24 cellular contexts compared by ENCODE assay signal in the genomic region with DNA sequence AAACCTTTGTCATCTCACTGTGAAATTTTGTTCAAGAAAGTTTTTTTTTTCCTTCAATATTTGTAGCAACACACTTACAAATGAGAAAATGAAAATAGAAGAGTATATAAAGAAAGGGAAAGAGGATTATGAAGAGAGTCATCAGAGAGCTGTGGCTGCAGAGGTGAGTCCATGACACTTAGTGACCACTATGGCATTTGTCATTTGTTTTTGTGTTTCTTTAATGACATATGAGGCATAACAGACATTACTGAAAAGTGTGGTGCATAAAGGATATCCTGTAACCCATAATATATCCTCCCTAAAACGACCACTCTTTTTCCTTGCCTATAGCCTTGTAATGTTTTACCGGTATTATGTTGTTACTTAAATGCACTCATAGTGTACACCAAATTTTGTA.
"Had no signal": no experiment of that assay in that cellular context is flagged by ENCODE, and none has a peak within 500 bp of the region (broad histone marks: within the 10 kb centered on the region; RNA-seq: fewer than 3 reads in every experiment).

No MANE protein-coding gene starts in this region.

- H3K27me3 ChIP-seq: breast epithelium, SJSA1 had no signal

- ATAC-seq: activated naive CD4-positive, alpha-beta T cell treated with anti-CD3 and anti-CD28 coated beads, Interleukin-2, amount 50 U/mL, for 72 hours; SK-N-SH treated with all-trans-retinoic acid at 6 μM for 48 hours had no signal

- H3K27me3 Mint-ChIP-seq: activated CD4-positive, alpha-beta T cell treated with anti-CD3 and anti-CD28 coated beads, Interleukin-2, amount 10 ng/mL, durations not matched to agents 7 days and 5 days had no signal

- DNase-seq: activated CD4-positive, alpha-beta T cell treated with anti-CD3 and anti-CD28 coated beads, Interleukin-2, amount 10 ng/mL, durations not matched to agents 7 days and 5 days; activated effector memory CD4-positive, alpha-beta T cell treated with anti-CD3 and anti-CD28 coated beads, Interleukin-2, amount 50 U/mL, for 16 hours; activated naive CD4-positive, alpha-beta T cell treated with Interleukin-2 at 50 U/mL for 16 hours; activated T-cell treated with anti-CD3 and anti-CD28 coated beads for 4 hours; aorta; caudate nucleus; IMR-90; Kasumi-1; KBM-7; MV-4-11; NCI-H1105; NCI-H1436; NCI-H1694 treated with DMSO at 0.1 percent for 48 hours; NCI-H2029 treated with DMSO at 0.1 percent for 48 hours; NCI-H345; NCI-H510A; NCI-H69; SHP77; SW 1271 had no signal

- H3K36me3 ChIP-seq: breast epithelium had no signal

- H3K27ac Mint-ChIP-seq: activated CD4-positive, alpha-beta T cell treated with anti-CD3 and anti-CD28 coated beads, Interleukin-2, amount 10 ng/mL, durations not matched to agents 7 days and 5 days had no signal

- H3K9me3 ChIP-seq: breast epithelium, SJSA1 had no signal

- H3K4me3 Mint-ChIP-seq: activated CD4-positive, alpha-beta T cell treated with anti-CD3 and anti-CD28 coated beads, Interleukin-2, amount 10 ng/mL, durations not matched to agents 7 days and 5 days had no signal

- H3K4me3 ChIP-seq: breast epithelium, coronary artery, SJSA1 had no signal

- H3K27ac ChIP-seq: breast epithelium, coronary artery, SJSA1 had no signal

- H3K9me3 Mint-ChIP-seq: activated CD4-positive, alpha-beta T cell treated with anti-CD3 and anti-CD28 coated beads, Interleukin-2, amount 10 ng/mL, durations not matched to agents 7 days and 5 days; activated naive CD4-positive, alpha-beta T cell treated with anti-CD3 and anti-CD28 coated beads, Interleukin-2, amount 50 U/mL, for 72 hours had no signal
